In the genomic region with DNA sequence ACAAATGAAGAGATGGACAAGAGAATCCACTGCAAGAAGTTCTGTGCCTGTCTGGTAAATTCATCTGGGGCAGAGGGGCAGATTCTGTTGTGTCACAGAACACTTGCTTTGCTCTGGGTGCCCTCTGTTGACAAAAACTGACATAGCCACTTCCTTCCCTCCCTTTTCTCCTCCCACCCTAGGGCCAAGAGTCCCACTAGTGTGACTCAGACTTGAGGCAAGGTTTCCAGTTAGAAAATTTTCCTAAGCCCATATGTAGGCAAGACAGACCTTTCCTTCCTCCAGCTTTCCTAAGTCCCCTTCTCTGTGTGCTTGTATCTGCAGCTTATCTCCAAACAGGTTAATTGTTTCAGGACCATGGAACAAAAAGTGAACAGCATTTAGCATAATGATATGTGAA, we compare ENCODE assay signal across 9 cellular contexts.
DNase-seq lines count a peak whose midpoint lies in the region; ATAC-seq and TF ChIP-seq lines count a peak whose summit lies in the region.
"Had no signal": no experiment of that assay in that cellular context is flagged by ENCODE, and none has a peak within 500 bp of the region (broad histone marks: within the 10 kb centered on the region; RNA-seq: fewer than 3 reads in every experiment).

No MANE protein-coding gene starts in this region.

- H3K4me1 Mint-ChIP-seq in CD4-positive, alpha-beta T cell (ENCODE audit: low read depth): no peaks in the 10 kb centered on the region

- POLR2A ChIA-PET in CD4-positive, alpha-beta T cell (lab: Charles Lee): no interaction called here

- ATAC-seq in CD4-positive, alpha-beta T cell (ENCODE audit: poor library complexity): no peak
- peak; percentile 88 for ATAC-seq in Right ventricle myocardium superior (ENCODE audit: poor library complexity)
- ATAC-seq in HG02885 (IDR thresholded peaks at IDR 0.05; ENCODE audit: poor library complexity, unreplicated experiment): no peak

- no peak overlapping the region for H3K27ac ChIP-seq in CD4-positive, alpha-beta T cell (ENCODE audit: low read depth, low read length)

- no peak overlapping the region for H3K4me3 Mint-ChIP-seq in CD4-positive, alpha-beta T cell
- H3K4me3 Mint-ChIP-seq: T-helper 1 cell treated with Interleukin-12 subunit alpha and Interleukin-12 subunit beta and Interleukin-4 antibody, amounts not matched to agents 30 μg/mL and 1 μg/mL, for 36 hours had no signal

- intact Hi-C loops in CD4-positive, alpha-beta T cell (cut with DNase I, micrococcal nuclease): loop anchor here (1.0 to 5.0 kb wide), 3 partner anchors 201 to 489 kb away; no protein-coding TSS in a partner anchor
- intact Hi-C loops in Right ventricle myocardium superior (cut with DNase I): loop anchor here (5.0 kb wide), 2 partner anchors 294 to 489 kb away; no protein-coding TSS in a partner anchor

- H3K27me3 Mint-ChIP-seq in CD4-positive, alpha-beta T cell: no peaks in the 10 kb centered on the region

- no peak overlapping the region for H3K27ac Mint-ChIP-seq in CD4-positive, alpha-beta T cell
- H3K27ac Mint-ChIP-seq: T-helper 1 cell treated with Interleukin-12 subunit alpha and Interleukin-12 subunit beta and Interleukin-4 antibody, amounts not matched to agents 30 μg/mL and 1 μg/mL, for 36 hours had no signal

- H3K9me3 ChIP-seq in CD4-positive, alpha-beta T cell (ENCODE audit: control insufficient read depth, low read length): no peaks in the 10 kb centered on the region

- H3K4me3 ChIP-seq in H7 (ENCODE audit: insufficient read depth, low read depth, low read length): no peak overlapping the region

- no peaks in the 10 kb centered on the region for H3K9me3 Mint-ChIP-seq in CD4-positive, alpha-beta T cell
- H3K9me3 Mint-ChIP-seq: T-helper 1 cell treated with Interleukin-12 subunit alpha and Interleukin-12 subunit beta and Interleukin-4 antibody, amounts not matched to agents 30 μg/mL and 1 μg/mL, for 36 hours had no signal

- TF ChIP-seq CTCF in CD4-positive, alpha-beta T cell (IDR thresholded peaks at IDR 0.05): peak; percentile 53

- peak in 3 of 10 experiments; percentile 3 to 9 (median 4) for DNase-seq in CD4-positive, alpha-beta T cell
- DNase-seq in H7 (peak; percentile 19), NCI-H82 (lab: John Stamatoyannopoulos, UW) (peak; percentile 81), Right ventricle myocardium superior (no peak), pulmonary artery endothelial cell (ENCODE audit: low read depth, low spot score) (peak; percentile 69), NCI-H128 (lab: John Stamatoyannopoulos, UW; ENCODE audit: unreplicated experiment) (no peak)
- DNase-seq in activated gamma-delta T cell treated with anti-CD3 and anti-CD28 coated beads, Interleukin-2, amount 50 U/mL, for 16 hours (ENCODE audit: low read depth): peak; percentile 7

- CTCF ChIA-PET in CD4-positive, alpha-beta T cell (lab: Charles Lee): no interaction called here

- H3K27me3 ChIP-seq in CD4-positive, alpha-beta T cell (ENCODE audit: control insufficient read depth, insufficient read depth, low read length): no peaks in the 10 kb centered on the region
- no peaks in the 10 kb centered on the region for H3K27me3 ChIP-seq in H7 (ENCODE audit: control insufficient read depth, insufficient read depth, low read length)

- H3K36me3 Mint-ChIP-seq in CD4-positive, alpha-beta T cell (ENCODE audit: low read depth): no peaks in the 10 kb centered on the region

- no peaks in the 10 kb centered on the region for H3K36me3 ChIP-seq in H7 (replicated peaks; ENCODE audit: control insufficient read depth, insufficient read depth, low read length)

Comparison
In these comparisons a context has a peak if more than half of its experiments do, and no peak if none do; other contexts are left out.
1. DNase-seq: peak in H7 (single experiment), NCI-H82 (single experiment), activated gamma-delta T cell treated with anti-CD3 and anti-CD28 coated beads, Interleukin-2, amount 50 U/mL, for 16 hours (single experiment) and pulmonary artery endothelial cell (single experiment); none in Right ventricle myocardium superior (single experiment) and NCI-H128 (single experiment).